Comparison of ENCODE assay signal across 37 cellular contexts in the genomic region with DNA sequence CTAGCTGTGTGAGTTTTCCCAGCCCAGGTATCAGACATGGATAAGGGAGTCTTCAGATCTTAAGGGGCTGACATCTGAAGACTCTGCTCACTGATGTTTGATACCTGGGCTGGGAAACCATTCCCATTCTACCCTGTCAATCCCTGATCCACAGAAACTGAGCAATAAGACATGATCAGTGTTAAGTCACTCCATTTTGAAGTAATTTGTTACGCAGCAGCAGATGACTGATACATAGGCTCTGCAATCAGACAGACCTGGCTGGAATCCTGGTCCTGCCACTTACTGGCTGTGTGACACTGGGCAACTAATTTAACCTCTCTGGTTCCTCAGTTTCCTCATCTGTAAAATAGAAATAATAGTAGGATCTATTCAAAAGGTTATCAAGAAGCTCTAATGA. TPM values are rescaled to one million over a fixed set of nuclear protein-coding genes. Genes with fewer than 3 reads are reported as not detected.
"Had no signal": no experiment of that assay in that cellular context is flagged by ENCODE, and none has a peak within 500 bp of the region (broad histone marks: within the 10 kb centered on the region; RNA-seq: fewer than 3 reads in every experiment).

No MANE protein-coding gene starts in this region.

- DNase-seq: activated effector memory CD4-positive, alpha-beta T cell treated with anti-CD3 and anti-CD28 coated beads, Interleukin-2, amount 50 U/mL, for 16 hours; activated effector memory CD4-positive, alpha-beta T cell treated with Interleukin-2 at 50 U/mL for 16 hours; activated gamma-delta T cell; activated gamma-delta T cell treated with Interleukin-2 at 50 U/mL for 16 hours; activated naive CD4-positive, alpha-beta T cell; activated naive CD4-positive, alpha-beta T cell treated with anti-CD3 and anti-CD28 coated beads for 36 hours; activated naive CD4-positive, alpha-beta T cell treated with anti-CD3 and anti-CD28 coated beads, Interleukin-2, amount 10 ng/mL, durations not matched to agents 7 days and 5 days; activated naive CD4-positive, alpha-beta T cell treated with anti-CD3 and anti-CD28 coated beads, Interleukin-2, amount 50 U/mL, for 16 hours; activated naive CD4-positive, alpha-beta T cell treated with Interleukin-2 at 50 U/mL for 16 hours; activated naive CD8-positive, alpha-beta T cell treated with anti-CD3 and anti-CD28 coated beads for 36 hours; activated naive CD8-positive, alpha-beta T cell treated with anti-CD3 and anti-CD28 coated beads, Interleukin-2, amount 10 ng/mL, durations not matched to agents 7 days and 5 days; activated naive CD8-positive, alpha-beta T cell treated with anti-CD3 and anti-CD28 coated beads, Interleukin-2, amount 50 U/mL, for 24 hours; activated T-cell treated with anti-CD3 and anti-CD28 coated beads, Interleukin-2, amount 50 U/mL, for 1 hour; activated T-cell treated with anti-CD3 and anti-CD28 coated beads, Interleukin-2, amount 50 U/mL, for 24 hours; activated T-cell treated with anti-CD3 and anti-CD28 coated beads, Interleukin-2, amount 50 U/mL, for 4 hours; activated T-cell treated with anti-CD3 and anti-CD28 coated beads, Interleukin-2, amount 50 U/mL, for 48 hours; activated T-cell treated with anti-CD3 and anti-CD28 coated beads, Interleukin-2, amount 50 U/mL, for 72 hours; adrenal gland; amniotic stem cell; amygdala; anterior cingulate cortex; aorta; body of pancreas; brain microvascular endothelial cell; caudate nucleus; central memory CD4-positive, alpha-beta T cell; cerebellar nuclear complex had no signal

- H3K4me1 ChIP-seq: body of pancreas, breast epithelium had no signal

- H3K4me3 ChIP-seq: adrenal gland, ascending aorta, body of pancreas, breast epithelium, cardiac muscle cell had no signal

- ATAC-seq: activated naive CD4-positive, alpha-beta T cell treated with anti-CD3 and anti-CD28 coated beads, Interleukin-2, amount 50 U/mL, for 72 hours; activated naive CD8-positive, alpha-beta T cell treated with anti-CD3 and anti-CD28 coated beads, Interleukin-2, amount 50 U/mL, for 24 hours; activated T-cell treated with anti-CD3 and anti-CD28 coated beads, Interleukin-2, amount 50 U/mL, for 4 hours; activated T-cell treated with anti-CD3 and anti-CD28 coated beads, Interleukin-2, amount 50 U/mL, for 72 hours; activated T-helper 17 cell treated with anti-CD3 and anti-CD28 coated beads, Interleukin-2, amount 50 U/mL, for 72 hours; body of pancreas had no signal

- H3K27ac ChIP-seq: adrenal gland, ascending aorta, body of pancreas, brain microvascular endothelial cell, breast epithelium, cardiac muscle cell had no signal

- FAIRE-seq: astrocyte, bronchial epithelial cell had no signal

- H3K36me3 ChIP-seq: breast epithelium had no signal

- H3K27me3 ChIP-seq: adrenal gland, ascending aorta, body of pancreas, brain microvascular endothelial cell, breast epithelium, cardiac muscle cell had no signal

- H3K9me3 ChIP-seq: adrenal gland, ascending aorta, body of pancreas, breast epithelium had no signal

RNA-seq across cellular contexts. Expression of gene MEIG1, which starts 11.9 kb away (rescaled TPM):
- total RNA-seq: activated T-cell treated with anti-CD3 and anti-CD28 coated beads, Interleukin-2, amount 50 U/mL, for 4 hours; aorta; ascending aorta; body of pancreas; breast epithelium; bronchial epithelial cell; cardiac muscle cell; cerebellum; chondrocyte had no signal
- polyA plus RNA-seq: adipose tissue, aorta had no signal
